In the genomic region with DNA sequence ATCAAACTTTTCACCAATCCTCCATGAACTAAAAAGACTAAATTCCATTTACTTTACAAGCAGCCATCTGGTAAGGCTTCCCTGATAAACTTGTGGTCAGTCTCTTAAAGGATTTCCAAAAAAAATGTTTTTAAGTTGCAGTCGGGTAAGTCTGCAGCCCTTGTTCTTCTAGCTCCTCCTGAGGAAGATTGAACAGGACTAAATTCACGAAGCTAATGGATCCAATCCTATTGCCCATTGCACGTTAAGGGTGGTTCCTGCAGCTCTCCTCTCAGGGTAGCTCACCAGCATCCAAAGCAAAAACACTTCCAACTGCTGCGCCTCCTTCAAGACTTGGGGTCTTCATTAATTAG, we compare ENCODE assay signal across 9 cellular contexts. TPM values are rescaled to one million over a fixed set of nuclear protein-coding genes. Genes with fewer than 3 reads are reported as not detected.
A peak's percentile ranks its signal among the peaks of the same experiment; 100 is the strongest.
DNase-seq lines count a peak whose midpoint lies in the region; ATAC-seq and TF ChIP-seq lines count a peak whose summit lies in the region.
"Had no signal": no experiment of that assay in that cellular context is flagged by ENCODE, and none has a peak within 500 bp of the region (broad histone marks: within the 10 kb centered on the region; RNA-seq: fewer than 3 reads in every experiment).

No MANE protein-coding gene starts in this region.

- peak overlapping the region; percentile 98 to 99 (median 99) for H3K27ac ChIP-seq in body of pancreas

- DNase-seq in DMS79 treated with DMSO at 0.1 percent for 48 hours (lab: John Stamatoyannopoulos, UW) (peak; percentile 71), DMS79 (lab: John Stamatoyannopoulos, UW) (no peak), body of pancreas (no peak), kidney glomerular epithelial cell (lab: John Stamatoyannopoulos, UW) (peak; percentile 40), superior temporal gyrus (ENCODE audit: extremely low spot score) (peak; percentile 29), middle frontal gyrus (ENCODE audit: extremely low spot score, low spot score) (no peak), MV-4-11 (lab: John Stamatoyannopoulos, UW) (no peak)
- DNase-seq in stimulated activated CD4-positive, alpha-beta T cell treated with anti-CD3 and anti-CD28 coated beads, Interleukin-2, amount 100 ng/mL, for 24 hours, result no peak
- DNase-seq: activated CD4-positive, CD25-positive, alpha-beta regulatory T cell treated with anti-CD3 and anti-CD28 coated beads, Interleukin-2, amount 50 U/mL, for 72 hours had no signal

- TF ChIP-seq POLR2A in body of pancreas (IDR thresholded peaks at IDR 0.05), result no peak

- H3K4me1 ChIP-seq in body of pancreas, result peaks cover 59% of the 10 kb centered on the region

- H3K4me3 ChIP-seq in body of pancreas, result no peak overlapping the region

- 59 to 69% methylated on average over 4 of the region's 4 CpGs for WGBS in body of pancreas, 2 donors

- no peaks in the 10 kb centered on the region for H3K9me3 ChIP-seq in body of pancreas

- no peak for TF ChIP-seq CTCF in body of pancreas (IDR thresholded peaks at IDR 0.05)

- intact Hi-C loops in body of pancreas (cut with DNase I), result no loop called here

- no peak for ATAC-seq in body of pancreas

- H3K36me3 ChIP-seq in body of pancreas (replicated peaks in 1 of 2; ENCODE audit: insufficient read depth in 1 of 2, low read depth in 2 of 2), result no peaks in the 10 kb centered on the region

- no peaks in the 10 kb centered on the region for H3K27me3 ChIP-seq in body of pancreas

RNA-seq across cellular contexts. Expression of a gene that starts 2.8 kb away (rescaled TPM):
- total RNA-seq in body of pancreas, result 10 to 100 TPM; 28.5 to 49.1 TPM

Comparison
In these comparisons a context has a peak if more than half of its experiments do, and no peak if none do; other contexts are left out.
1. DNase-seq: peak in DMS79 treated with DMSO at 0.1 percent for 48 hours (single experiment), kidney glomerular epithelial cell (single experiment) and superior temporal gyrus (single experiment); none in DMS79 (single experiment), body of pancreas (0 of 4), middle frontal gyrus (single experiment), MV-4-11 (single experiment) and stimulated activated CD4-positive, alpha-beta T cell treated with anti-CD3 and anti-CD28 coated beads, Interleukin-2, amount 100 ng/mL, for 24 hours (0 of 2).